In genomic region chr16:48913384-48913783, GRCh38 we compare ENCODE assay signal across 3 cellular contexts.
TF ChIP-seq lines count a peak whose summit lies in the region.

No MANE protein-coding gene starts in this region.

TF ChIP-seq in HepG2, 621 proteins besides CTCF, POLR2A, EP300 and RAD21 (continues in another document):
- TF ChIP-seq ZFP62 (CRISPR knock-in tag; IDR thresholded peaks at IDR 0.05) = no peak
- TF ChIP-seq MEIS1 (CRISPR knock-in tag; IDR thresholded peaks at IDR 0.05; ENCODE audit: borderline replicate concordance) = peak; percentile 50; the same call in 1 of the 2 replicates
- peak; percentile 97 for TF ChIP-seq ZNF775 (CRISPR knock-in tag; IDR thresholded peaks at IDR 0.05; ENCODE audit: borderline replicate concordance)
- TF ChIP-seq, protein P1, sequence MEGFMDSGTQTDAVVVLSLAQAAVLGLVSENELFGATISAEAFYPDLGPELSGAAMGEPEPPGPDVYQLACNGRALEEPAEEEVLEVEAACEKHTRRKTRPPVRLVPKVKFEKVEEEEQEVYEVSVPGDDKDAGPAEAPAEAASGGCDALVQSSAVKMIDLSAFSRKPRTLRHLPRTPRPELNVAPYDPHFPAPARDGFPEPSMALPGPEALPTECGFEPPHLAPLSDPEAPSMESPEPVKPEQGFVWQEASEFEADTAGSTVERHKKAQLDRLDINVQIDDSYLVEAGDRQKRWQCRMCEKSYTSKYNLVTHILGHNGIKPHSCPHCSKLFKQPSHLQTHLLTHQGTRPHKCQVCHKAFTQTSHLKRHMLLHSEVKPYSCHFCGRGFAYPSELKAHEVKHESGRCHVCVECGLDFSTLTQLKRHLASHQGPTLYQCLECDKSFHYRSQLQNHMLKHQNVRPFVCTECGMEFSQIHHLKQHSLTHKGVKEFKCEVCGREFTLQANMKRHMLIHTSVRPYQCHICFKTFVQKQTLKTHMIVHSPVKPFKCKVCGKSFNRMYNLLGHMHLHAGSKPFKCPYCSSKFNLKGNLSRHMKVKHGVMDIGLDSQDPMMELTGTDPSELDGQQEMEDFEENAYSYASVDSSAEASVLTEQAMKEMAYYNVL (CRISPR knock-in tag; IDR thresholded peaks at IDR 0.05; ENCODE audit: borderline replicate concordance) = peak; percentile 93
- peak; percentile 58; the same call in 1 of the 2 replicates for TF ChIP-seq TBX2 (CRISPR knock-in tag; IDR thresholded peaks at IDR 0.05; ENCODE audit: borderline replicate concordance)
- no peak for TF ChIP-seq STAT5B (CRISPR knock-in tag; IDR thresholded peaks at IDR 0.05)
- peak; percentile 52; the same call in 1 of the 2 replicates for TF ChIP-seq HOXA3 (CRISPR knock-in tag; IDR thresholded peaks at IDR 0.05)
- TF ChIP-seq PAXIP1 (CRISPR knock-in tag; conservative IDR thresholded peaks at IDR 0.05) = peak; percentile 73
- TF ChIP-seq ZNF616 (CRISPR knock-in tag; IDR thresholded peaks at IDR 0.05; ENCODE audit: low read depth) = no peak
- TF ChIP-seq GFI1 (CRISPR knock-in tag; IDR thresholded peaks at IDR 0.05; ENCODE audit: borderline replicate concordance) = peak; percentile 56; the same call in 1 of the 2 replicates
- peak; percentile 34; the same call in 1 of the 2 replicates for TF ChIP-seq SOX5 (CRISPR knock-in tag; IDR thresholded peaks at IDR 0.05; ENCODE audit: borderline replicate concordance)
- TF ChIP-seq GMEB2 (CRISPR knock-in tag; IDR thresholded peaks at IDR 0.05; ENCODE audit: low read depth) = no peak

TF ChIP-seq in H1, 55 proteins besides CTCF, POLR2A, EP300 and RAD21:
- TF ChIP-seq HDAC2 (IDR thresholded peaks at IDR 0.05; ENCODE audit: borderline replicate concordance in 1 of 2, low read depth in 2 of 2, low read length in 2 of 2) = no peak
- TF ChIP-seq NANOG (IDR thresholded peaks at IDR 0.05; ENCODE audit: insufficient read depth, low read depth, low read length, poor library complexity, severe bottlenecking) = no peak
- no peak for TF ChIP-seq SP4 (IDR thresholded peaks at IDR 0.05; ENCODE audit: low read length)
- TF ChIP-seq USF2 (IDR thresholded peaks at IDR 0.05; ENCODE audit: low read length) = no peak
- TF ChIP-seq RNF2 (IDR thresholded peaks at IDR 0.05; ENCODE audit: borderline replicate concordance, low read depth, low read length, missing control alignments, poor library complexity, severe bottlenecking) = no peak
- TF ChIP-seq GABPA (IDR thresholded peaks at IDR 0.05; ENCODE audit: borderline replicate concordance, insufficient read depth, low read length) = no peak
- no peak for TF ChIP-seq TAF1 (IDR thresholded peaks at IDR 0.05; ENCODE audit: low read depth, low read length)
- no peak for TF ChIP-seq MAFK (IDR thresholded peaks at IDR 0.05; ENCODE audit: low read depth, low read length)
- no peak for TF ChIP-seq CTBP2 (IDR thresholded peaks at IDR 0.05; ENCODE audit: borderline replicate concordance, insufficient read depth, insufficient read length, low read length)

TF ChIP-seq in neural cell, 6 proteins besides CTCF, POLR2A, EP300 and RAD21:
- no peak for TF ChIP-seq SMC3 (conservative IDR thresholded peaks at IDR 0.05; ENCODE audit: poor library complexity)
- no peak for TF ChIP-seq POLR2AphosphoS5 (IDR thresholded peaks at IDR 0.05)
- no peak for TF ChIP-seq MXI1 (conservative IDR thresholded peaks at IDR 0.05; ENCODE audit: poor library complexity, severe bottlenecking)
- TF ChIP-seq REST (IDR thresholded peaks at IDR 0.05; ENCODE audit: borderline replicate concordance) = no peak
- no peak for TF ChIP-seq EZH2 (IDR thresholded peaks at IDR 0.05; ENCODE audit: borderline replicate concordance, insufficient read depth, low read length, poor library complexity, severe bottlenecking)
- TF ChIP-seq TAF1 (IDR thresholded peaks at IDR 0.05; ENCODE audit: low read depth) = no peak
